ENCODE assay signal across 19 cellular contexts in the genomic region with DNA sequence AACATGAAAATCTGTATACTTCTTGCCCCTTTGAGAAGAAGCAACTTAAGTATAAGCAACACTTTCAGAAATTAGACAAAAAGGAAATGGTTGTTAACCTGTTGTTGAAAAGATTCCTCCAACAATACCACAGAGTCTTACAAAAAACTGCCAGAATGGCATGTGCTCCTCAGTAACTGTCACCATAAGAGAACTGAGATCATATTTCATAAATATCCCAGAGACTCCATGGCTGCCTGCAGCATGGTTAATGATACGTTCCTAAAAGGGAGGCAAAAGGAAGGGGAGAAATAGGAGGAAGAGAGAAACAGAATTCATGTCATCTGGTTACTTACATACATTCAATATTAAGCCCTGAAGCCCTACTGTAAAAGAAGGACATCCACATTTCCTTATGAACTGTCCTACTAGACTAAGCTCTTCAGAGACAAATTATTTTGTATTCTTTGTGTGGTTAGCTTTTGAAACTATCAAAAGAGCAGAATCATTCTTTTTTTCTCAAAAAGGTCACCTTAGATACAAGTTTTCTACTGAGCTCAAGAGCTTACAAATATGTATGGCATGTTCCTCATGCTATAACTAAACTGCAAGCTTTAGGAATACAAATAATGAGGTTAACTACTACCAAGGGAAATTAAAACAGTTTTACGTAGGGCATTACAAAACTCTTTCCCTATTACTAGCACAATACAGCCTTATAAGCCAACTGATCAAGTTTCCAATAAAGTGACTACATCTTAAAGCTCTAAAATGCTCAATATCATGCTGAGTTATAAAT.
"Had no signal": no experiment of that assay in that cellular context is flagged by ENCODE, and none has a peak within 500 bp of the region (broad histone marks: within the 10 kb centered on the region; RNA-seq: fewer than 3 reads in every experiment).

No MANE protein-coding gene starts in this region.

- H3K36me3 ChIP-seq: breast epithelium had no signal

- DNase-seq: activated CD4-positive, alpha-beta T cell treated with anti-CD3 and anti-CD28 coated beads for 36 hours; activated CD4-positive, alpha-beta T cell treated with anti-CD3 and anti-CD28 coated beads, Interleukin-2, amount 50 U/mL, for 48 hours; activated effector memory CD4-positive, alpha-beta T cell treated with Interleukin-2 at 50 U/mL for 16 hours; activated naive CD4-positive, alpha-beta T cell treated with anti-CD3 and anti-CD28 coated beads, Interleukin-2, amount 50 U/mL, for 16 hours; activated T-cell treated with anti-CD3 and anti-CD28 coated beads for 4 hours; cerebellar nuclear complex; effector CD8-positive, alpha-beta T cell; hippocampal formation; islet precursor cell; midbrain; nephron progenitor cell; nucleus accumbens; stimulated activated CD4-positive, alpha-beta T cell treated with anti-CD3 and anti-CD28 coated beads, Interleukin-2, amount 100 ng/mL, for 24 hours had no signal

- H3K4me1 ChIP-seq: ascending aorta, breast epithelium, tibial nerve, vagina had no signal

- H3K27ac ChIP-seq: ascending aorta, breast epithelium, tibial nerve, vagina had no signal

- H3K27me3 ChIP-seq: ascending aorta, breast epithelium, tibial nerve, vagina had no signal

- H3K4me3 ChIP-seq: ascending aorta, breast epithelium, tibial nerve, vagina had no signal

- ATAC-seq: activated CD4-positive, alpha-beta T cell treated with anti-CD3 and anti-CD28 coated beads for 36 hours; esophagus mucosa; WTC11 had no signal

- H3K9me3 ChIP-seq: ascending aorta, breast epithelium, tibial nerve, vagina had no signal
